In the genomic region with DNA sequence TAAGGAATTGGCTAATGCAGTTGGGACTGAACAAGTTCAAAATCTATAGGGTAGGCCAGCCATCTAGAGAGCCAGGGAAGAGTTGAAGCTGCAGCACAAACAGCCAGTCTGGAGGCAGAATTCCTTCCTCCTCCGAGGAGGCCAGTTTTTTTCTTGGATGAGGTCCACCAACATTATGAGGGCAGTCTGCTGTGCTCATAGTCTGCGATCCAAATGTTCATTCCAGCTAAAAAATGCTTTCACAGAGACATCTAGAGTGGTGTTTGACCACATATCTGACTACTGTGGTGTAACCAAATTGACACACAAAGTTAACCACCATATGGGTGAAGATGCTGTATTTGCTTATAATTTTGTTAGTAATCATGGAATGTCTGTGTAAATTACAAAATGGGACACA, we compare ENCODE assay signal across 1 cellular context.
TF ChIP-seq lines count a peak whose summit lies in the region.

No MANE protein-coding gene starts in this region.

TF ChIP-seq in IMR-90, 13 proteins besides CTCF, POLR2A, EP300 and RAD21:
- TF ChIP-seq CEBPB (IDR thresholded peaks at IDR 0.05; ENCODE audit: low read depth, low read length) (0 out of 2 replicates have a peak, but pooled peaks have one; percentile 4), NFE2L2 (IDR thresholded peaks at IDR 0.05; ENCODE audit: low read depth, low read length) (no peak)
